31 cellular contexts compared by ENCODE assay signal in the genomic region with DNA sequence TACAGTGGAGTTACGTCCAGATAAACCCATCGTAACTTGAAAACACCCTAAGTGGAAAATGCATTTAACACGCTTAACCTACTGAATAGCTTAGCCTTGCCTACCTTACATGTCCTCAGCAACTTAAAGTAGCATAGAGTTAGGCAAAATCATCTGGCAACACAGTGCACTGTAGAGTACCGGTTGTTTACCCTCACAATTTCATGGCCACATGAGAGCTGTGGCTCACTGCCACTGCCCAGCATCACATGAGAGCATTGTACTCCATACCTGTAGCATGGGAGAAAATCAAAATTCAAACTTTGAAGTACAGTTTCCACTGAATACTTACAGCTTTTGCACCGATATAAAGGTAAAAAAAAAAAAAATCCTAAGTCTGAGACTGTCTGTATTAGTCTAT. TPM values are rescaled to one million over a fixed set of nuclear protein-coding genes. Genes with fewer than 3 reads are reported as not detected.
"Had no signal": no experiment of that assay in that cellular context is flagged by ENCODE, and none has a peak within 500 bp of the region (broad histone marks: within the 10 kb centered on the region; RNA-seq: fewer than 3 reads in every experiment).

No MANE protein-coding gene starts in this region.

- H3K4me1 Mint-ChIP-seq: activated B cell treated with CpG ODN at 0.5 μM for 24 hours; activated CD4-positive, alpha-beta T cell treated with anti-CD3 and anti-CD28 coated beads, Interleukin-2, amount 10 ng/mL, durations not matched to agents 24 days and 14 days; activated CD8-positive, alpha-beta memory T cell treated with anti-CD3 and anti-CD28 coated beads, Interleukin-2, amount 10 ng/mL, durations not matched to agents 7 days and 5 days; activated naive CD4-positive, alpha-beta T cell treated with anti-CD3 and anti-CD28 coated beads, Interleukin-2, amount 50 U/mL, for 24 hours; IgD-negative memory B cell had no signal

- DNase-seq: activated B cell treated with CpG ODN at 0.5 μM for 24 hours; activated CD4-positive, alpha-beta T cell treated with anti-CD3 and anti-CD28 coated beads for 1 hour; activated CD4-positive, alpha-beta T cell treated with anti-CD3 and anti-CD28 coated beads, Interleukin-2, amount 10 ng/mL, durations not matched to agents 24 days and 14 days; activated CD4-positive, alpha-beta T cell treated with anti-CD3 and anti-CD28 coated beads, Interleukin-2, amount 50 U/mL, for 48 hours; activated CD8-positive, alpha-beta memory T cell treated with anti-CD3 and anti-CD28 coated beads, Interleukin-2, amount 10 ng/mL, durations not matched to agents 7 days and 5 days; activated effector memory CD4-positive, alpha-beta T cell treated with Interleukin-2 at 50 U/mL for 16 hours; activated naive CD4-positive, alpha-beta T cell; activated T-cell treated with anti-CD3 and anti-CD28 coated beads, Interleukin-2, amount 50 U/mL, for 24 hours; KG1; NCI-H1092; NCI-H1417; NCI-H1694; NCI-H2029; NCI-H2107; NCI-H2171 treated with DMSO at 0.1 percent for 48 hours; NCI-H345; NCI-H510A; NCI-H526 treated with DMSO at 0.1 percent for 48 hours; NCI-H82; OCI-M1; RPMI8226; SHP77; T-helper 9 cell had no signal

- H3K27ac Mint-ChIP-seq: activated B cell treated with CpG ODN at 0.5 μM for 24 hours; activated CD4-positive, alpha-beta T cell treated with anti-CD3 and anti-CD28 coated beads, Interleukin-2, amount 10 ng/mL, durations not matched to agents 24 days and 14 days; activated CD8-positive, alpha-beta memory T cell treated with anti-CD3 and anti-CD28 coated beads, Interleukin-2, amount 10 ng/mL, durations not matched to agents 7 days and 5 days; activated naive CD4-positive, alpha-beta T cell treated with anti-CD3 and anti-CD28 coated beads, Interleukin-2, amount 50 U/mL, for 24 hours; activated T-cell treated with anti-CD3 and anti-CD28 coated beads, Interleukin-2, amount 50 U/mL, for 24 hours; activated T-helper 1 cell treated with anti-CD3 and anti-CD28 coated beads, Interleukin-12 subunit alpha, Interleukin-12 subunit beta, Interleukin-2, Interleukin-4 antibody, amounts not matched to agents 30 ng/mL and 10 ng/mL and 1 ng/mL, durations not matched to agents 14 hours and 24 hours and 36 hours; IgD-negative memory B cell; T-helper 1 cell treated with Interleukin-12 subunit alpha and Interleukin-12 subunit beta and Interleukin-4 antibody, amounts not matched to agents 30 μg/mL and 1 μg/mL, for 36 hours had no signal

- H3K9me3 ChIP-seq: ascending aorta, body of pancreas had no signal

- H3K4me3 Mint-ChIP-seq: activated B cell treated with CpG ODN at 0.5 μM for 24 hours; activated CD4-positive, alpha-beta T cell treated with anti-CD3 and anti-CD28 coated beads, Interleukin-2, amount 10 ng/mL, durations not matched to agents 24 days and 14 days; activated CD8-positive, alpha-beta memory T cell treated with anti-CD3 and anti-CD28 coated beads, Interleukin-2, amount 10 ng/mL, durations not matched to agents 7 days and 5 days; activated naive CD4-positive, alpha-beta T cell treated with anti-CD3 and anti-CD28 coated beads, Interleukin-2, amount 50 U/mL, for 24 hours; activated T-cell treated with anti-CD3 and anti-CD28 coated beads, Interleukin-2, amount 50 U/mL, for 24 hours; activated T-helper 1 cell treated with anti-CD3 and anti-CD28 coated beads, Interleukin-12 subunit alpha, Interleukin-12 subunit beta, Interleukin-2, Interleukin-4 antibody, amounts not matched to agents 30 ng/mL and 10 ng/mL and 1 ng/mL, durations not matched to agents 14 hours and 24 hours and 36 hours; IgD-negative memory B cell; T-helper 1 cell treated with Interleukin-12 subunit alpha and Interleukin-12 subunit beta and Interleukin-4 antibody, amounts not matched to agents 30 μg/mL and 1 μg/mL, for 36 hours had no signal

- H3K36me3 Mint-ChIP-seq: activated CD8-positive, alpha-beta memory T cell treated with anti-CD3 and anti-CD28 coated beads, Interleukin-2, amount 10 ng/mL, durations not matched to agents 7 days and 5 days; activated naive CD4-positive, alpha-beta T cell treated with anti-CD3 and anti-CD28 coated beads, Interleukin-2, amount 50 U/mL, for 24 hours; IgD-negative memory B cell had no signal

- H3K27me3 Mint-ChIP-seq: activated B cell treated with CpG ODN at 0.5 μM for 24 hours; activated CD4-positive, alpha-beta T cell treated with anti-CD3 and anti-CD28 coated beads, Interleukin-2, amount 10 ng/mL, durations not matched to agents 24 days and 14 days; activated CD8-positive, alpha-beta memory T cell treated with anti-CD3 and anti-CD28 coated beads, Interleukin-2, amount 10 ng/mL, durations not matched to agents 7 days and 5 days; activated T-cell treated with anti-CD3 and anti-CD28 coated beads, Interleukin-2, amount 50 U/mL, for 24 hours; IgD-negative memory B cell had no signal

- H3K27ac ChIP-seq: ascending aorta, body of pancreas had no signal

- ATAC-seq: activated CD8-positive, alpha-beta memory T cell treated with anti-CD3 and anti-CD28 coated beads, Interleukin-2, amount 10 ng/mL, durations not matched to agents 7 days and 5 days; body of pancreas; Panc1 had no signal

- H3K27me3 ChIP-seq: ascending aorta, body of pancreas had no signal

- H3K4me3 ChIP-seq: ascending aorta, body of pancreas had no signal

- H3K9me3 Mint-ChIP-seq: activated B cell treated with CpG ODN at 0.5 μM for 24 hours; activated CD4-positive, alpha-beta T cell treated with anti-CD3 and anti-CD28 coated beads, Interleukin-2, amount 10 ng/mL, durations not matched to agents 24 days and 14 days; activated naive CD4-positive, alpha-beta T cell treated with anti-CD3 and anti-CD28 coated beads, Interleukin-2, amount 50 U/mL, for 24 hours; activated T-cell treated with anti-CD3 and anti-CD28 coated beads, Interleukin-2, amount 50 U/mL, for 24 hours; activated T-helper 1 cell treated with anti-CD3 and anti-CD28 coated beads, Interleukin-12 subunit alpha, Interleukin-12 subunit beta, Interleukin-2, Interleukin-4 antibody, amounts not matched to agents 30 ng/mL and 10 ng/mL and 1 ng/mL, durations not matched to agents 14 hours and 24 hours and 36 hours; IgD-negative memory B cell; T-helper 1 cell treated with Interleukin-12 subunit alpha and Interleukin-12 subunit beta and Interleukin-4 antibody, amounts not matched to agents 30 μg/mL and 1 μg/mL, for 36 hours had no signal

RNA-seq across cellular contexts. Expression of gene GUCY1A1, which starts 40.6 kb away (rescaled TPM):
- total RNA-seq: activated CD4-positive, alpha-beta T cell treated with anti-CD3 and anti-CD28 coated beads, Interleukin-2, amount 10 ng/mL, durations not matched to agents 24 days and 14 days; MCF 10A had no signal
- polyA plus RNA-seq: IgD-negative memory B cell had no signal

RNA-seq across cellular contexts. Expression of gene GUCY1B1, which starts 51.6 kb away (rescaled TPM):
- total RNA-seq: MCF 10A had no signal
